9 cellular contexts compared by ENCODE assay signal in genomic region chr13:40629678-40630384, GRCh38. TPM values are rescaled to one million over a fixed set of nuclear protein-coding genes. Genes with fewer than 3 reads are reported as not detected.
A peak's percentile ranks its signal among the peaks of the same experiment; 100 is the strongest.
DNase-seq lines count a peak whose midpoint lies in the region; ATAC-seq, FAIRE-seq and TF ChIP-seq lines count a peak whose summit lies in the region.
"Had no signal": no experiment of that assay in that cellular context is flagged by ENCODE, and none has a peak within 500 bp of the region (broad histone marks: within the 10 kb centered on the region; RNA-seq: fewer than 3 reads in every experiment).

No MANE protein-coding gene starts in this region.

- intact Hi-C loops in ascending aorta (cut with DNase I), result no loop called here

- no peak overlapping the region for H3K27ac ChIP-seq in ascending aorta

- H3K4me3 ChIP-seq in ascending aorta, result no peak overlapping the region

- in situ Hi-C loops in GM13977 (cut with MboI; ENCODE audit: low pct_unique_long_range_greater_than_20kb, low sequenced_read_pairs, unreplicated experiment), result no loop called here

- H3K27me3 ChIP-seq in ascending aorta, result no peaks in the 10 kb centered on the region

- TF ChIP-seq CTCF in GM13977 (IDR thresholded peaks at IDR 0.05; ENCODE audit: extremely low read depth, insufficient read depth, missing control alignments) (no peak), ascending aorta (IDR thresholded peaks at IDR 0.05) (no peak)

- peaks cover 5 to 13% of the 10 kb centered on the region in 2 donors for H3K4me1 ChIP-seq in ascending aorta

- ATAC-seq in GM21526 (IDR thresholded peaks at IDR 0.05; ENCODE audit: low FRiP score, unreplicated experiment), result peak; percentile 73
- peak; percentile 82 for ATAC-seq in HG03469 (IDR thresholded peaks at IDR 0.05; ENCODE audit: unreplicated experiment)
- ATAC-seq in left lobe of liver, result peak; percentile 14

- peak; percentile 42 for DNase-seq in GM13977 (ENCODE audit: low spot score)
- no peak for DNase-seq in left lobe of liver (ENCODE audit: low spot score)
- no peak for DNase-seq in stimulated activated CD4-positive, alpha-beta T cell treated with anti-CD3 and anti-CD28 coated beads, Interleukin-4, amount 100 ng/mL, for 4 hours
- DNase-seq in NCI-H187 treated with DMSO at 0.1 percent for 48 hours (lab: John Stamatoyannopoulos, UW), result no peak
- no peak for DNase-seq in ascending aorta (ENCODE audit: low spot score in 2 of 2)
- DNase-seq in urothelium cell line (ENCODE audit: low spot score), result no peak

- no peak for FAIRE-seq in urothelium cell line (lab: Jason Lieb, UNC)
- FAIRE-seq: endothelial cell of umbilical vein had no signal

- no peaks in the 10 kb centered on the region for H3K36me3 ChIP-seq in ascending aorta

- H3K9me3 ChIP-seq in ascending aorta, result no peaks in the 10 kb centered on the region

RNA-seq across cellular contexts. Expression of gene FOXO1, which starts 36.6 kb away (rescaled TPM):
- total RNA-seq in left lobe of liver, result 13.3 TPM
- 65.1 TPM for total RNA-seq in ascending aorta

Comparison
In these comparisons a context has a peak if more than half of its experiments do, and no peak if none do; other contexts are left out.
1. ATAC-seq: peak in every context shown above with its lines; median percentile 82 in HG03469; 73 in GM21526; 14 in left lobe of liver.